11 cellular contexts compared by ENCODE assay signal in genomic region chr15:75651810-75652543, GRCh38. TPM values are rescaled to one million over a fixed set of nuclear protein-coding genes. Genes with fewer than 3 reads are reported as not detected.
DNase-seq lines count a peak whose midpoint lies in the region; ATAC-seq and TF ChIP-seq lines count a peak whose summit lies in the region.
"Had no signal": no experiment of that assay in that cellular context is flagged by ENCODE, and none has a peak within 500 bp of the region (broad histone marks: within the 10 kb centered on the region; RNA-seq: fewer than 3 reads in every experiment).

No MANE protein-coding gene starts in this region.

- WGBS in liver: 82% methylated on average over 2 of the region's 2 CpGs

- peak overlapping the region; percentile 74 for H3K27ac Mint-ChIP-seq in activated CD8-positive, alpha-beta memory T cell treated with anti-CD3 and anti-CD28 coated beads, Interleukin-2, amount 10 ng/mL, durations not matched to agents 7 days and 5 days

- peaks cover 0 to 5% (median 3%) of the 10 kb centered on the region in 4 donors for H3K36me3 ChIP-seq in liver (ENCODE audit: control insufficient read depth in 4 of 4, insufficient read depth in 3 of 4, low read depth in 1 of 4, low read length in 3 of 4)
- peaks cover 0 to 37% (median 25%) of the 10 kb centered on the region in 5 donors for H3K36me3 ChIP-seq in subcutaneous abdominal adipose tissue (ENCODE audit: control insufficient read depth in 5 of 5, insufficient read depth in 5 of 5, low read length in 5 of 5)

- H3K4me3 ChIP-seq in astrocyte of the spinal cord (ENCODE audit: low read depth, low read length) (peak overlapping the region; percentile 17), liver (ENCODE audit: low read depth in 1 of 3, low read length in 3 of 3) (peak overlapping the region in 2 of 3 donors; percentile 7 to 51), subcutaneous abdominal adipose tissue (ENCODE audit: low read depth in 1 of 5, low read length in 5 of 5) (peak overlapping the region; percentile 41 to 96 (median 86))

- no peak for DNase-seq in activated CD8-positive, alpha-beta memory T cell treated with anti-CD3 and anti-CD28 coated beads, Interleukin-2, amount 10 ng/mL, durations not matched to agents 7 days and 5 days
- DNase-seq in activated CD8-positive, alpha-beta memory T cell treated with anti-CD3 and anti-CD28 coated beads, Interleukin-2, amount 50 U/mL, for 4 hours: no peak
- DNase-seq in astrocyte of the spinal cord (ENCODE audit: low read depth, low spot score) (no peak), germinal center (ENCODE audit: low spot score) (no peak)
- DNase-seq: caudate nucleus; NCI-H1694; stimulated activated naive CD4-positive, alpha-beta T cell had no signal

- no peak for TF ChIP-seq RAD21 in liver (IDR thresholded peaks at IDR 0.05)

- no peak overlapping the region for H3K4me3 Mint-ChIP-seq in activated CD8-positive, alpha-beta memory T cell treated with anti-CD3 and anti-CD28 coated beads, Interleukin-2, amount 10 ng/mL, durations not matched to agents 7 days and 5 days

- H3K27ac ChIP-seq in liver (ENCODE audit: low read depth in 1 of 2, low read length in 2 of 2): peak overlapping the region; percentile 35 to 59
- peak overlapping the region; percentile 72 for H3K27ac ChIP-seq in subcutaneous abdominal adipose tissue (ENCODE audit: low read depth, low read length)

- peaks cover 21% of the 10 kb centered on the region for H3K4me1 Mint-ChIP-seq in activated CD8-positive, alpha-beta memory T cell treated with anti-CD3 and anti-CD28 coated beads, Interleukin-2, amount 10 ng/mL, durations not matched to agents 7 days and 5 days

- TF ChIP-seq CTCF in astrocyte of the spinal cord (IDR thresholded peaks at IDR 0.05; ENCODE audit: low read depth, low read length) (no peak), liver (IDR thresholded peaks at IDR 0.05; ENCODE audit: low read depth, low read length, missing input control) (no peak)

- ATAC-seq in activated CD8-positive, alpha-beta memory T cell treated with anti-CD3 and anti-CD28 coated beads, Interleukin-2, amount 10 ng/mL, durations not matched to agents 7 days and 5 days: no peak
- no peak for ATAC-seq in GM18907 (IDR thresholded peaks at IDR 0.05; ENCODE audit: unreplicated experiment)
- no peak for ATAC-seq in GM21360 (IDR thresholded peaks at IDR 0.05; ENCODE audit: unreplicated experiment)

- H3K36me3 Mint-ChIP-seq in activated CD8-positive, alpha-beta memory T cell treated with anti-CD3 and anti-CD28 coated beads, Interleukin-2, amount 10 ng/mL, durations not matched to agents 7 days and 5 days: no peaks in the 10 kb centered on the region

- H3K9me3 ChIP-seq in liver (ENCODE audit: control insufficient read depth in 4 of 4, low read length in 3 of 4) (no peaks in the 10 kb centered on the region), subcutaneous abdominal adipose tissue (ENCODE audit: control insufficient read depth in 5 of 5, low read length in 5 of 5) (no peaks in the 10 kb centered on the region)

- peaks cover 9% of the 10 kb centered on the region for H3K27me3 Mint-ChIP-seq in activated CD8-positive, alpha-beta memory T cell treated with anti-CD3 and anti-CD28 coated beads, Interleukin-2, amount 10 ng/mL, durations not matched to agents 7 days and 5 days

- H3K9ac ChIP-seq in liver (ENCODE audit: low read depth in 1 of 2, low read length in 2 of 2): peak overlapping the region in 1 of 2 donors; percentile 42
- peak overlapping the region; percentile 48 to 94 (median 60) for H3K9ac ChIP-seq in subcutaneous abdominal adipose tissue (ENCODE audit: low read length in 5 of 5)

- in situ Hi-C loops in astrocyte of the spinal cord (cut with HindIII; ENCODE audit: low sequenced_read_pairs): no loop called here

- CTCF ChIA-PET in activated CD8-positive, alpha-beta memory T cell treated with anti-CD3 and anti-CD28 coated beads, Interleukin-2, amount 10 ng/mL, durations not matched to agents 7 days and 5 days (lab: Charles Lee): interaction anchor here (1.1 to 2.0 kb wide), 6 partner anchors 11 to 317 kb away, joined by 3 to 19 read pairs (median 4); partner anchors contain the start of genes COMMD4 and IMP3

- H3K9me3 Mint-ChIP-seq in activated CD8-positive, alpha-beta memory T cell treated with anti-CD3 and anti-CD28 coated beads, Interleukin-2, amount 10 ng/mL, durations not matched to agents 7 days and 5 days (ENCODE audit: low read depth): no peaks in the 10 kb centered on the region

- H3K4me1 ChIP-seq in liver (ENCODE audit: control insufficient read depth in 4 of 4, insufficient read depth in 4 of 4, low read length in 3 of 4): peaks cover 20 to 60% (median 40%) of the 10 kb centered on the region in 4 donors
- peaks cover 35 to 87% (median 77%) of the 10 kb centered on the region in 5 donors for H3K4me1 ChIP-seq in subcutaneous abdominal adipose tissue (ENCODE audit: control insufficient read depth in 5 of 5, insufficient read depth in 5 of 5, low read length in 5 of 5)

- no peaks in the 10 kb centered on the region for H3K27me3 ChIP-seq in liver (ENCODE audit: control insufficient read depth in 4 of 4, insufficient read depth in 4 of 4, low read length in 3 of 4)
- no peaks in the 10 kb centered on the region for H3K27me3 ChIP-seq in subcutaneous abdominal adipose tissue (ENCODE audit: control insufficient read depth in 5 of 5, insufficient read depth in 4 of 5, low read length in 5 of 5)

TF ChIP-seq in liver, 16 proteins besides CTCF, POLR2A, EP300 and RAD21:
- TF ChIP-seq, protein P1, sequence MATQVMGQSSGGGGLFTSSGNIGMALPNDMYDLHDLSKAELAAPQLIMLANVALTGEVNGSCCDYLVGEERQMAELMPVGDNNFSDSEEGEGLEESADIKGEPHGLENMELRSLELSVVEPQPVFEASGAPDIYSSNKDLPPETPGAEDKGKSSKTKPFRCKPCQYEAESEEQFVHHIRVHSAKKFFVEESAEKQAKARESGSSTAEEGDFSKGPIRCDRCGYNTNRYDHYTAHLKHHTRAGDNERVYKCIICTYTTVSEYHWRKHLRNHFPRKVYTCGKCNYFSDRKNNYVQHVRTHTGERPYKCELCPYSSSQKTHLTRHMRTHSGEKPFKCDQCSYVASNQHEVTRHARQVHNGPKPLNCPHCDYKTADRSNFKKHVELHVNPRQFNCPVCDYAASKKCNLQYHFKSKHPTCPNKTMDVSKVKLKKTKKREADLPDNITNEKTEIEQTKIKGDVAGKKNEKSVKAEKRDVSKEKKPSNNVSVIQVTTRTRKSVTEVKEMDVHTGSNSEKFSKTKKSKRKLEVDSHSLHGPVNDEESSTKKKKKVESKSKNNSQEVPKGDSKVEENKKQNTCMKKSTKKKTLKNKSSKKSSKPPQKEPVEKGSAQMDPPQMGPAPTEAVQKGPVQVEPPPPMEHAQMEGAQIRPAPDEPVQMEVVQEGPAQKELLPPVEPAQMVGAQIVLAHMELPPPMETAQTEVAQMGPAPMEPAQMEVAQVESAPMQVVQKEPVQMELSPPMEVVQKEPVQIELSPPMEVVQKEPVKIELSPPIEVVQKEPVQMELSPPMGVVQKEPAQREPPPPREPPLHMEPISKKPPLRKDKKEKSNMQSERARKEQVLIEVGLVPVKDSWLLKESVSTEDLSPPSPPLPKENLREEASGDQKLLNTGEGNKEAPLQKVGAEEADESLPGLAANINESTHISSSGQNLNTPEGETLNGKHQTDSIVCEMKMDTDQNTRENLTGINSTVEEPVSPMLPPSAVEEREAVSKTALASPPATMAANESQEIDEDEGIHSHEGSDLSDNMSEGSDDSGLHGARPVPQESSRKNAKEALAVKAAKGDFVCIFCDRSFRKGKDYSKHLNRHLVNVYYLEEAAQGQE (IDR thresholded peaks at IDR 0.05): no peak
- TF ChIP-seq NR2F2 (IDR thresholded peaks at IDR 0.05) (no peak), FOXA1 (IDR thresholded peaks at IDR 0.05) (no peak)

RNA-seq across cellular contexts. Expression of gene SNX33, which starts 4.3 kb away (rescaled TPM):
- 1 to 10 TPM; 1.4 to 3.5 TPM for total RNA-seq in activated CD8-positive, alpha-beta memory T cell treated with anti-CD3 and anti-CD28 coated beads, Interleukin-2, amount 10 ng/mL, durations not matched to agents 7 days and 5 days
- total RNA-seq in liver: 10 to 100 TPM in 1 of 2 donors, 1 to 10 TPM in 1; 7.1 to 10.8 TPM
- 10 to 100 TPM in 1 of 2 donors, 1 to 10 TPM in 1; 8.0 to 10.3 TPM for polyA plus RNA-seq in liver

RNA-seq across cellular contexts. Expression of gene IMP3, which starts 12.0 kb away (rescaled TPM):
- 100 to 1,000 TPM in 1 of 2 experiments, 10 to 100 TPM in 1; 84.0 to 109 TPM for total RNA-seq in activated CD8-positive, alpha-beta memory T cell treated with anti-CD3 and anti-CD28 coated beads, Interleukin-2, amount 10 ng/mL, durations not matched to agents 7 days and 5 days
- total RNA-seq in liver: 10 to 100 TPM; 45.2 to 84.4 TPM
- polyA plus RNA-seq in liver: 10 to 100 TPM; 54.7 to 94.8 TPM

RNA-seq across cellular contexts. Expression of gene SNUPN, which starts 26.5 kb away (rescaled TPM):
- 10 to 100 TPM; 25.8 to 27.3 TPM for total RNA-seq in activated CD8-positive, alpha-beta memory T cell treated with anti-CD3 and anti-CD28 coated beads, Interleukin-2, amount 10 ng/mL, durations not matched to agents 7 days and 5 days
- 10 to 100 TPM in 1 of 2 donors, 1 to 10 TPM in 1; 7.8 to 11.4 TPM for total RNA-seq in liver
- polyA plus RNA-seq in liver: 10 to 100 TPM; 12.8 to 13.2 TPM

Comparison
In these comparisons a context has a peak if more than half of its experiments do, and no peak if none do; other contexts are left out.
1. H3K4me3 ChIP-seq: peak in every context shown above with its lines; median percentile 86 in subcutaneous abdominal adipose tissue; 29 in liver; 17 in astrocyte of the spinal cord.